Comparison of ENCODE assay signal across 7 cellular contexts in genomic region chr3:190101320-190102117, GRCh38. TPM values are rescaled to one million over a fixed set of nuclear protein-coding genes. Genes with fewer than 3 reads are reported as not detected.
DNase-seq lines count a peak whose midpoint lies in the region; TF ChIP-seq lines count a peak whose summit lies in the region.

No MANE protein-coding gene starts in this region.

- no peaks in the 10 kb centered on the region for H4K20me1 ChIP-seq in GM23248 (ENCODE audit: insufficient read depth)

- H3F3A ChIP-seq in GM23248 (ENCODE audit: insufficient read depth) = 0 out of 2 replicates have a peak, but pooled peaks cover 31% of the 10 kb centered on the region

- no peak overlapping the region for H3K27ac ChIP-seq in GM23248
- H3K27ac ChIP-seq in stomach = peak overlapping the region in 4 of 5 donors; percentile 20 to 65 (median 56)

- no peak for TF ChIP-seq POLR2A in stomach (IDR thresholded peaks at IDR 0.05)

- no peaks in the 10 kb centered on the region for H3K9me3 ChIP-seq in GM23248 (ENCODE audit: low read depth)
- no peaks in the 10 kb centered on the region for H3K9me3 ChIP-seq in stomach

- TF ChIP-seq EP300 in stomach (IDR thresholded peaks at IDR 0.05) = no peak

- 0 out of 2 replicates have a peak overlapping the region, but pooled peaks have one; percentile 9 for H3K4me3 ChIP-seq in GM23248
- H3K4me3 ChIP-seq in fibroblast of villous mesenchyme (ENCODE audit: low read depth, low read length) = peak overlapping the region; percentile 31
- peak overlapping the region; percentile 20 to 32 (median 24) for H3K4me3 ChIP-seq in stomach

- peaks cover 32% of the 10 kb centered on the region for H3K4me1 ChIP-seq in GM23248 (ENCODE audit: insufficient read depth)
- H3K4me1 ChIP-seq in stomach = peaks cover 3 to 28% (median 15%) of the 10 kb centered on the region in 4 donors

- no peaks in the 10 kb centered on the region for H3K79me2 ChIP-seq in GM23248 (ENCODE audit: insufficient read depth)

- no peaks in the 10 kb centered on the region for H3K9me2 ChIP-seq in GM23248 (ENCODE audit: insufficient read depth)

- no peak for TF ChIP-seq CTCF in fibroblast of villous mesenchyme (IDR thresholded peaks at IDR 0.05; ENCODE audit: insufficient read depth, low read depth, low read length)
- TF ChIP-seq CTCF in stomach (IDR thresholded peaks at IDR 0.05) = no peak

- H3K4me2 ChIP-seq in GM23248 (ENCODE audit: unreplicated experiment) = peak overlapping the region; percentile 46

- intact Hi-C loops in stomach (cut with DNase I; ENCODE audit: low total_unique reads) = no loop called here

- 44 to 55% methylated on average over 8 of the region's 8 CpGs for WGBS in GM23248 (ENCODE audit: low coverage in 1 of 2, low lambda C conversion rate in 2 of 2, missing lambda C conversion rate in 2 of 2), 2 experiments
- 5 to 34% (median 10%) methylated on average over 8 of the region's 8 CpGs for WGBS in stomach, 5 donors

- no peaks in the 10 kb centered on the region for H3K36me3 ChIP-seq in GM23248 (ENCODE audit: low read depth)
- H3K36me3 ChIP-seq in stomach = no peaks in the 10 kb centered on the region

- DNase-seq in GM23248 (peak; percentile 36), SIG-M5 treated with dmso at 0.1 percent for 504 hours (lab: John Stamatoyannopoulos, UW; ENCODE audit: unreplicated experiment) (peak; percentile 74), fibroblast of villous mesenchyme (ENCODE audit: low read depth) (peak; percentile 73), stomach (no peak), DMS53 treated with DMSO at 0.1 percent for 48 hours (lab: John Stamatoyannopoulos, UW; ENCODE audit: unreplicated experiment) (no peak), NCI-H2081 treated with DMSO at 0.1 percent for 48 hours (lab: John Stamatoyannopoulos, UW) (no peak), NCI-H2107 (lab: John Stamatoyannopoulos, UW) (no peak)

- H3K27me3 ChIP-seq in GM23248 (replicated peaks; ENCODE audit: insufficient read depth) (no peaks in the 10 kb centered on the region), stomach (no peaks in the 10 kb centered on the region)

- H2AFZ ChIP-seq in GM23248 = peak overlapping the region; percentile 28; the same call in 1 of the 2 replicates

- H3K9ac ChIP-seq in GM23248 = no peak overlapping the region

- in situ Hi-C loops in GM23248 (cut with MboI) = no loop called here

RNA-seq across cellular contexts. Expression of gene P3H2, which starts 19.2 kb away (rescaled TPM):
- 14.9 and 41.5 TPM in 2 replicates for total RNA-seq in GM23248 (2014; rRNA removed; shearing (Covaris generic))
- polyA plus RNA-seq in GM23248 (2016; fragmentation: Nextera tagmentation; extraction: Ambion mirVana) (4.7 and 5.3 TPM in 2 replicates), stomach (1 to 10 TPM; 1.4 to 4.9 (median 4.7) TPM)
- total RNA-seq in fibroblast of villous mesenchyme (21.9 and 51.8 TPM in 2 replicates), stomach (10 to 100 TPM; 14.5 to 46.1 (median 29.0) TPM)

Comparison
In these comparisons a context has a peak if more than half of its experiments do, and no peak if none do; other contexts are left out.
1. DNase-seq: peak in GM23248 (single experiment), SIG-M5 treated with dmso at 0.1 percent for 504 hours (single experiment) and fibroblast of villous mesenchyme (single experiment); none in stomach (single experiment), DMS53 treated with DMSO at 0.1 percent for 48 hours (single experiment), NCI-H2081 treated with DMSO at 0.1 percent for 48 hours (single experiment) and NCI-H2107 (single experiment).
2. Peak in every context shown above with its lines, with median percentiles within 50 percentile points of each other: H3K4me3 ChIP-seq.